ENCODE assay signal across 11 cellular contexts in genomic region chr4:119233750-119234149, GRCh38. TPM values are rescaled to one million over a fixed set of nuclear protein-coding genes. Genes with fewer than 3 reads are reported as not detected.
A peak's percentile ranks its signal among the peaks of the same experiment; 100 is the strongest.
DNase-seq lines count a peak whose midpoint lies in the region; ATAC-seq lines count a peak whose summit lies in the region.
"Had no signal": no experiment of that assay in that cellular context is flagged by ENCODE, and none has a peak within 500 bp of the region (broad histone marks: within the 10 kb centered on the region; RNA-seq: fewer than 3 reads in every experiment).

No MANE protein-coding gene starts in this region.

- H3K27me3 ChIP-seq in BLaER1, result no peaks in the 10 kb centered on the region

- H3K4me3 ChIP-seq in BLaER1, result no peak overlapping the region

- H3K9ac ChIP-seq in BLaER1, result no peak overlapping the region

- H3K4me3 Mint-ChIP-seq in activated T-helper 2 cell treated with anti-CD3 and anti-CD28 coated beads, Interferon-gamma antibody, Interleukin-2, Interleukin-4, amounts not matched to agents 10 μg/mL and 5 μg/mL and 100 μg/mL, durations not matched to agents 14 hours and 24 hours and 36 hours (ENCODE audit: low read depth), result no peak overlapping the region
- H3K4me3 Mint-ChIP-seq: CD14-positive monocyte had no signal

- H3K4me1 Mint-ChIP-seq in activated T-helper 2 cell treated with anti-CD3 and anti-CD28 coated beads, Interferon-gamma antibody, Interleukin-2, Interleukin-4, amounts not matched to agents 10 μg/mL and 5 μg/mL and 100 μg/mL, durations not matched to agents 14 hours and 24 hours and 36 hours (ENCODE audit: low read depth), result peaks cover 38% of the 10 kb centered on the region

- peak; percentile 71 for DNase-seq in KBM-7
- DNase-seq in activated T-helper 2 cell treated with anti-CD3 and anti-CD28 coated beads, Interferon-gamma antibody, Interleukin-2, Interleukin-4, amounts not matched to agents 10 μg/mL and 5 μg/mL and 100 μg/mL, durations not matched to agents 14 hours and 24 hours and 36 hours (ENCODE audit: low spot score), result no peak
- peak; percentile 10 for DNase-seq in kidney glomerular epithelial cell (lab: John Stamatoyannopoulos, UW)
- no peak for DNase-seq in NCI-H2029 (lab: John Stamatoyannopoulos, UW)
- DNase-seq in middle frontal gyrus (ENCODE audit: extremely low spot score, low spot score), result no peak
- DNase-seq: midbrain, PC-3 had no signal

- intact Hi-C loops in activated T-helper 2 cell treated with anti-CD3 and anti-CD28 coated beads, Interferon-gamma antibody, Interleukin-2, Interleukin-4, amounts not matched to agents 10 μg/mL and 5 μg/mL and 100 μg/mL, durations not matched to agents 14 hours and 24 hours and 36 hours (cut with micrococcal nuclease), result loop anchor here (1.0 kb wide), 1 partner anchor 24 kb away; no protein-coding TSS in a partner anchor

- ATAC-seq in GM18873 (IDR thresholded peaks at IDR 0.05; ENCODE audit: low FRiP score, unreplicated experiment) (no peak), HG03565 (IDR thresholded peaks at IDR 0.05; ENCODE audit: unreplicated experiment) (no peak)
- ATAC-seq: PC-3 had no signal

- peaks cover 10% of the 10 kb centered on the region for H3K4me1 ChIP-seq in BLaER1

- peaks cover 21% of the 10 kb centered on the region for H3K36me3 Mint-ChIP-seq in activated T-helper 2 cell treated with anti-CD3 and anti-CD28 coated beads, Interferon-gamma antibody, Interleukin-2, Interleukin-4, amounts not matched to agents 10 μg/mL and 5 μg/mL and 100 μg/mL, durations not matched to agents 14 hours and 24 hours and 36 hours (ENCODE audit: low read depth)

- H3K36me3 ChIP-seq in BLaER1, result peaks cover 28% of the 10 kb centered on the region

- peak overlapping the region; percentile 67 for H3K27ac Mint-ChIP-seq in activated T-helper 2 cell treated with anti-CD3 and anti-CD28 coated beads, Interferon-gamma antibody, Interleukin-2, Interleukin-4, amounts not matched to agents 10 μg/mL and 5 μg/mL and 100 μg/mL, durations not matched to agents 14 hours and 24 hours and 36 hours

- H3K4me2 ChIP-seq in BLaER1, result peak overlapping the region; percentile 46

- H3K27me3 Mint-ChIP-seq in activated T-helper 2 cell treated with anti-CD3 and anti-CD28 coated beads, Interferon-gamma antibody, Interleukin-2, Interleukin-4, amounts not matched to agents 10 μg/mL and 5 μg/mL and 100 μg/mL, durations not matched to agents 14 hours and 24 hours and 36 hours (ENCODE audit: low read depth), result no peaks in the 10 kb centered on the region

- H3K9me3 ChIP-seq in BLaER1, result no peaks in the 10 kb centered on the region

- H3K9me3 Mint-ChIP-seq in activated T-helper 2 cell treated with anti-CD3 and anti-CD28 coated beads, Interferon-gamma antibody, Interleukin-2, Interleukin-4, amounts not matched to agents 10 μg/mL and 5 μg/mL and 100 μg/mL, durations not matched to agents 14 hours and 24 hours and 36 hours, result no peaks in the 10 kb centered on the region
- H3K9me3 Mint-ChIP-seq: CD14-positive monocyte had no signal

- in situ Hi-C loops in KBM-7 (cut with MboI; ENCODE audit: low pct_unique_long_range_greater_than_20kb, low sequenced_read_pairs), result no loop called here

- H4K20me1 ChIP-seq in BLaER1, result no peaks in the 10 kb centered on the region

- H3K27ac ChIP-seq in BLaER1, result peak overlapping the region; percentile 16; the same call in 1 of the 2 replicates

RNA-seq across cellular contexts. Expression of gene USP53, which starts 21.2 kb away (rescaled TPM):
- total RNA-seq in activated T-helper 2 cell treated with anti-CD3 and anti-CD28 coated beads, Interferon-gamma antibody, Interleukin-2, Interleukin-4, amounts not matched to agents 10 μg/mL and 5 μg/mL and 100 μg/mL, durations not matched to agents 14 hours and 24 hours and 36 hours, result 6.6 and 7.3 TPM in 2 replicates

Comparison
In these comparisons a context has a peak if more than half of its experiments do, and no peak if none do; other contexts are left out.
1. DNase-seq: peak in KBM-7 (single experiment) and kidney glomerular epithelial cell (single experiment); none in activated T-helper 2 cell treated with anti-CD3 and anti-CD28 coated beads, Interferon-gamma antibody, Interleukin-2, Interleukin-4, amounts not matched to agents 10 μg/mL and 5 μg/mL and 100 μg/mL, durations not matched to agents 14 hours and 24 hours and 36 hours (single experiment), NCI-H2029 (single experiment) and middle frontal gyrus (single experiment).